ENCODE assay signal across 6 cellular contexts in the genomic region with DNA sequence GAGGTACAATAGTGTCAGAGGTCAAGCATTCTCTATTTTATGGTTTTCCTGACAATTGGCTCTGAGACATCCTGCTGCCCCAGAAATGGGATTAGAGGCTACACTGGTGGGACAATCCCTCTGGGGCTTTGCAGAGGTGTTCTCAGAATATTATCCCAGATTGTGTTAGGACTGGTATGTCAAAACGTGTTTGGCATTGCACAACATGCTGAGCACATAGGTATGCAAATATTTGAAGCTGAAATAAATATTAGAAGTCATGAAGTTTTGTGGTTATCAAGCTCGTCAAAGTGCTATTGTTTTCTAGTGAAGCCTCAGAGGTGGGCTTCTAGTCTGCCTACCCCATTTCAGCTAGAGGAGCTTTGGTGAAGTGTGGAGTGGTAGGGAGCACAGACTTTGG.
"Had no signal": no experiment of that assay in that cellular context is flagged by ENCODE, and none has a peak within 500 bp of the region (broad histone marks: within the 10 kb centered on the region; RNA-seq: fewer than 3 reads in every experiment).

No MANE protein-coding gene starts in this region.

- H3K4me3 ChIP-seq: GM23338, K562 had no signal

- DNase-seq: H9, HCEC 1CT, IMR-90 had no signal

- H3K27ac ChIP-seq: HL-60 had no signal

- ATAC-seq: GM23338, K562 had no signal
